ENCODE assay signal across 11 cellular contexts in the genomic region with DNA sequence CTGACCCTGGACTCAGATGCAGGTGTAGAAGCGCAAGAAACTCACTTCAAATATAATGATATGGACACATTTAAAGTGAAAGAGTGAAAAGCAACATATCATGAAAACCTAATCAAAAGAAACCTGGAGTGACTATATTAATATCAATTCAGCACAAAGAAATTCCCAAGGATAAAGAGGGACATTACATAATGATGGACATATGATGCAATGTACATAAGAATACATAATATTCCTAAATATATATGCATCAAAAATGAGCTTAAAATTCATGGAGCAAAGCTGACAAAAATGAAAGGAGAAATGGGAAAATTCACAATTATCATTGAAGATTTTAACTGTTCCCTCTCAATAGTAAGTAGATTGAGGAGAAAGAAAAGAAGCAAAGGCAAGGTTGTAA.
"Had no signal": no experiment of that assay in that cellular context is flagged by ENCODE, and none has a peak within 500 bp of the region (broad histone marks: within the 10 kb centered on the region; RNA-seq: fewer than 3 reads in every experiment).

No MANE protein-coding gene starts in this region.

- FAIRE-seq: H1, H54 had no signal

- H3K4me1 Mint-ChIP-seq: GM23338, H9 had no signal

- H3K9ac ChIP-seq: GM23248 had no signal

- H3K4me3 ChIP-seq: GM23248, GM23338, HAP-1 had no signal

- ATAC-seq: GM23338, HCT116 had no signal

- H3K36me3 ChIP-seq: HAP-1 had no signal

- DNase-seq: GM23248, GOT3, H7, H9, HCEC 1CT, HFFc6 had no signal

- H3K27ac Mint-ChIP-seq: GM23338, H9, HFFc6 had no signal

- H3K4me1 ChIP-seq: HAP-1 had no signal

- H3K9me3 ChIP-seq: HAP-1 had no signal

- H3K4me2 ChIP-seq: GM23338 had no signal

- H3K4me3 Mint-ChIP-seq: GM23338, H9, HFFc6 had no signal

- H3K27ac ChIP-seq: GM23248 had no signal

- H2AFZ ChIP-seq: GM23248, GM23338 had no signal
